16 cellular contexts compared by ENCODE assay signal in the genomic region with DNA sequence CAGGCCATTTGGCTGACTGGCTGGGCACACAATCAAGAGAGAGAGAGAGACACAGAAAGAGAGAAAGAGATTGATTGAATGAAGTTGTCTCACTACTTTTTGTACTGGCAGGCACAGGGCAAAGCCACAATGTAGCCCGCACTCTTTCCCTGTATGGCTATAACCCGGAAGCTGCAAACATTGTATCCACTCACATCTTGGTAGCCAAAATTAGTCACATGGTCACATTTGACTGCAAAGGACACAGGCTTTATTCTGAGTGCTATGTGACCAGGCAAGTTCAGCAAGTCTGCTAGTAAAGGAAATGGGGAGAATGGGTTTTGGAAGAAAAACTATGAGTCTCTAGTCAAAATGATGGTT. TPM values are rescaled to one million over a fixed set of nuclear protein-coding genes. Genes with fewer than 3 reads are reported as not detected.
DNase-seq lines count a peak whose midpoint lies in the region; ATAC-seq and TF ChIP-seq lines count a peak whose summit lies in the region.
"Had no signal": no experiment of that assay in that cellular context is flagged by ENCODE, and none has a peak within 500 bp of the region (broad histone marks: within the 10 kb centered on the region; RNA-seq: fewer than 3 reads in every experiment).

No MANE protein-coding gene starts in this region.

- H3K27me3 Mint-ChIP-seq in T-helper 17 cell = no peaks in the 10 kb centered on the region
- H3K27me3 Mint-ChIP-seq: activated T-helper 17 cell treated with anti-CD3 and anti-CD28 coated beads, Interleukin-2, amount 50 U/mL, for 72 hours; stimulated activated naive B cell treated with anti-CD40 and anti-IgM and Interleukin-4, amounts not matched to agents 10 μg/mL and 1 μg/mL and 100 μg/mL, for 72 hours had no signal

- no peaks in the 10 kb centered on the region for H3K27me3 ChIP-seq in esophagus (ENCODE audit: control insufficient read depth in 1 of 2, insufficient read depth in 2 of 2, low read length in 2 of 2)
- no peaks in the 10 kb centered on the region for H3K27me3 ChIP-seq in upper lobe of left lung
- no peaks in the 10 kb centered on the region for H3K27me3 ChIP-seq in esophagus muscularis mucosa

- TF ChIP-seq POLR2A in upper lobe of left lung (IDR thresholded peaks at IDR 0.05) (no peak), esophagus muscularis mucosa (IDR thresholded peaks at IDR 0.05; ENCODE audit: low read depth) (no peak)

- TF ChIP-seq CTCF in upper lobe of left lung (IDR thresholded peaks at IDR 0.05) = no peak
- TF ChIP-seq CTCF in esophagus muscularis mucosa (IDR thresholded peaks at IDR 0.05) = no peak

- H3K27ac Mint-ChIP-seq in T-helper 17 cell = peak overlapping the region; percentile 43
- H3K27ac Mint-ChIP-seq: activated CD4-positive, alpha-beta memory T cell treated with anti-CD3 and anti-CD28 coated beads, Interleukin-2, amount 10 ng/mL, durations not matched to agents 7 days and 5 days; activated T-helper 17 cell treated with anti-CD3 and anti-CD28 coated beads, Interleukin-2, amount 50 U/mL, for 72 hours had no signal

- intact Hi-C loops in esophagus muscularis mucosa (cut with DNase I) = no loop called here

- H3K4me3 Mint-ChIP-seq in T-helper 17 cell = no peak overlapping the region
- H3K4me3 Mint-ChIP-seq: activated CD4-positive, alpha-beta memory T cell treated with anti-CD3 and anti-CD28 coated beads, Interleukin-2, amount 10 ng/mL, durations not matched to agents 7 days and 5 days; activated T-helper 17 cell treated with anti-CD3 and anti-CD28 coated beads, Interleukin-2, amount 50 U/mL, for 72 hours; nephron progenitor cell; stimulated activated naive B cell treated with anti-CD40 and anti-IgM and Interleukin-4, amounts not matched to agents 10 μg/mL and 1 μg/mL and 100 μg/mL, for 72 hours had no signal

- no peak for ATAC-seq in T-helper 17 cell
- ATAC-seq in upper lobe of left lung (ENCODE audit: low FRiP score in 2 of 2) = peak in 1 of 2 donors; percentile 38
- ATAC-seq: activated T-helper 17 cell treated with anti-CD3 and anti-CD28 coated beads, Interleukin-2, amount 50 U/mL, for 72 hours; stimulated activated naive B cell treated with anti-CD40 and anti-IgM and Interleukin-4, amounts not matched to agents 10 μg/mL and 1 μg/mL and 100 μg/mL, for 72 hours had no signal

- H3K4me1 ChIP-seq in esophagus (ENCODE audit: control insufficient read depth in 2 of 2, insufficient read depth in 2 of 2, low read length in 1 of 2) = peaks cover 3 to 16% of the 10 kb centered on the region in 2 donors
- peaks cover 20 to 42% (median 28%) of the 10 kb centered on the region in 4 donors for H3K4me1 ChIP-seq in upper lobe of left lung
- peaks cover 0 to 5% (median 0%) of the 10 kb centered on the region in 4 donors for H3K4me1 ChIP-seq in esophagus muscularis mucosa

- whole genome bisulfite sequencing in esophagus, 2 donors = 54 to 61% methylated on average over 2 of the region's 2 CpGs
- WGBS in upper lobe of left lung, 2 donors = 62 to 78% methylated on average over 2 of the region's 2 CpGs
- 71% methylated on average over 2 of the region's 2 CpGs for WGBS in esophagus muscularis mucosa

- no peak for DNase-seq in T-helper 17 cell
- peak; percentile 85 for DNase-seq in medulla oblongata (ENCODE audit: extremely low spot score)
- DNase-seq in upper lobe of left lung = peak in 1 of 2 donors; percentile 35
- no peak for DNase-seq in NCI-H69 (lab: John Stamatoyannopoulos, UW)
- DNase-seq in RPMI8226 = no peak
- no peak for DNase-seq in esophagus muscularis mucosa (ENCODE audit: extremely low spot score)
- DNase-seq: activated CD4-positive, alpha-beta memory T cell treated with anti-CD3 and anti-CD28 coated beads, Interleukin-2, amount 10 ng/mL, durations not matched to agents 7 days and 5 days; DND-41; H7; hippocampal formation; nephron progenitor cell; stimulated activated naive B cell treated with anti-CD40 and anti-IgM and Interleukin-4, amounts not matched to agents 10 μg/mL and 1 μg/mL and 100 μg/mL, for 72 hours had no signal

- H3K36me3 ChIP-seq in esophagus (ENCODE audit: control insufficient read depth in 2 of 2, insufficient read depth in 2 of 2, low read length in 1 of 2) (no peaks in the 10 kb centered on the region), upper lobe of left lung (no peaks in the 10 kb centered on the region), esophagus muscularis mucosa (no peaks in the 10 kb centered on the region)

- H3K27ac ChIP-seq in esophagus (ENCODE audit: low read depth in 2 of 2, low read length in 1 of 2) (peak overlapping the region; percentile 87 to 93), upper lobe of left lung (peak overlapping the region; percentile 68 to 73 (median 70)), esophagus muscularis mucosa (replicated peaks in 1 of 4) (peak overlapping the region in 2 of 4 donors; percentile 9 to 40)
- H3K27ac ChIP-seq: SK-N-MC had no signal

- H3K4me1 Mint-ChIP-seq in T-helper 17 cell = peaks cover 2% of the 10 kb centered on the region
- H3K4me1 Mint-ChIP-seq: activated T-helper 17 cell treated with anti-CD3 and anti-CD28 coated beads, Interleukin-2, amount 50 U/mL, for 72 hours had no signal

- H3K4me3 ChIP-seq in esophagus (ENCODE audit: low read depth in 1 of 2, low read length in 2 of 2) = no peak overlapping the region
- no peak overlapping the region for H3K4me3 ChIP-seq in upper lobe of left lung
- H3K4me3 ChIP-seq in esophagus muscularis mucosa = no peak overlapping the region
- H3K4me3 ChIP-seq: coronary artery, SK-N-MC had no signal

- no peaks in the 10 kb centered on the region for H3K36me3 Mint-ChIP-seq in T-helper 17 cell (ENCODE audit: low read depth)
- H3K36me3 Mint-ChIP-seq: stimulated activated naive B cell treated with anti-CD40 and anti-IgM and Interleukin-4, amounts not matched to agents 10 μg/mL and 1 μg/mL and 100 μg/mL, for 72 hours had no signal

- TF ChIP-seq EP300 in upper lobe of left lung (IDR thresholded peaks at IDR 0.05) (no peak), esophagus muscularis mucosa (IDR thresholded peaks at IDR 0.05) (no peak)

- no peaks in the 10 kb centered on the region for H3K9me3 ChIP-seq in T-helper 17 cell (ENCODE audit: control insufficient read depth, low read length, poor library complexity, severe bottlenecking)
- no peaks in the 10 kb centered on the region for H3K9me3 ChIP-seq in esophagus (ENCODE audit: control insufficient read depth in 2 of 2, insufficient read depth in 1 of 2, low read depth in 1 of 2, low read length in 1 of 2)
- H3K9me3 ChIP-seq in upper lobe of left lung = no peaks in the 10 kb centered on the region
- no peaks in the 10 kb centered on the region for H3K9me3 ChIP-seq in esophagus muscularis mucosa

RNA-seq across cellular contexts. Expression of gene GLCE, which starts 31.4 kb away (rescaled TPM):
- 1 to 10 TPM; 5.6 to 6.1 TPM for total RNA-seq in T-helper 17 cell
- polyA plus RNA-seq in esophagus = 10 to 100 TPM in 1 of 2 donors, 1 to 10 TPM in 1; 9.9 to 13.0 TPM
- 10 to 100 TPM; 12.5 to 24.8 (median 17.2) TPM for total RNA-seq in upper lobe of left lung
- total RNA-seq in esophagus muscularis mucosa = 10 to 100 TPM in 1 of 4 donors, 1 to 10 TPM in 3; 9.6 to 13.2 (median 9.8) TPM
